ENCODE assay signal across 16 cellular contexts in genomic region chr5:61132559-61132958, GRCh38. TPM values are rescaled to one million over a fixed set of nuclear protein-coding genes. Genes with fewer than 3 reads are reported as not detected.
DNase-seq lines count a peak whose midpoint lies in the region; ATAC-seq, FAIRE-seq and TF ChIP-seq lines count a peak whose summit lies in the region.
"Had no signal": no experiment of that assay in that cellular context is flagged by ENCODE, and none has a peak within 500 bp of the region (broad histone marks: within the 10 kb centered on the region; RNA-seq: fewer than 3 reads in every experiment).

No MANE protein-coding gene starts in this region.

- peak; percentile 67 for ATAC-seq in left colon
- ATAC-seq in HepG2: no peak
- ATAC-seq in lower lobe of right lung: no peak
- ATAC-seq: activated CD8-positive, alpha-beta memory T cell treated with anti-CD3 and anti-CD28 coated beads, Interleukin-2, amount 10 ng/mL, durations not matched to agents 7 days and 5 days; GM12878 had no signal

- H2AFZ ChIP-seq in HepG2 (ENCODE audit: low read length): no peak overlapping the region

- CTCF ChIA-PET in HepG2 (lab: Yijun Ruan, JAX; ENCODE audit: low intra/inter-chr PET ratio, low total read pairs): no interaction called here

- no peak overlapping the region for H3K4me2 ChIP-seq in HepG2 (ENCODE audit: low read depth, low read length)
- H3K4me2 ChIP-seq: BLaER1 treated with 17β-estradiol and CSF1 and Interleukin-3, amounts not matched to agents 10 nM and 100 nM had no signal

- H3K4me1 ChIP-seq in HepG2 (ENCODE audit: insufficient read depth, low read length): no peaks in the 10 kb centered on the region
- H3K4me1 ChIP-seq in lower lobe of right lung: no peaks in the 10 kb centered on the region
- H3K4me1 ChIP-seq: BLaER1 treated with 17β-estradiol and CSF1 and Interleukin-3, amounts not matched to agents 10 nM and 100 nM had no signal

- TF ChIP-seq POLR2A in HepG2 (IDR thresholded peaks at IDR 0.05; ENCODE audit: insufficient read depth in 1 of 2, low read depth in 2 of 2, low read length in 2 of 2): no peak

- TF ChIP-seq CTCF in AG10803 (conservative IDR thresholded peaks at IDR 0.05; ENCODE audit: low read length) (peak; percentile 17; the same call in 1 of the 2 replicates), HepG2 (CRISPR knock-in tag; IDR thresholded peaks at IDR 0.05) (no peak), lower lobe of right lung (IDR thresholded peaks at IDR 0.05) (no peak)

- no peaks in the 10 kb centered on the region for H3K36me3 ChIP-seq in HepG2 (replicated peaks in 1 of 2; ENCODE audit: control insufficient read depth in 1 of 2, insufficient read depth in 2 of 2, low read length in 2 of 2)
- H3K36me3 ChIP-seq in lower lobe of right lung: no peaks in the 10 kb centered on the region
- H3K36me3 ChIP-seq: BLaER1 treated with 17β-estradiol and CSF1 and Interleukin-3, amounts not matched to agents 10 nM and 100 nM had no signal

- POLR2A ChIA-PET in HepG2 (lab: Yijun Ruan, JAX): no interaction called here

- H3K27ac ChIP-seq in HepG2 (ENCODE audit: extremely low read length, insufficient read depth, low read length) (no peak overlapping the region), lower lobe of right lung (no peak overlapping the region)
- H3K27ac ChIP-seq: BLaER1 treated with 17β-estradiol and CSF1 and Interleukin-3, amounts not matched to agents 10 nM and 100 nM had no signal

- H3K4me3 ChIP-seq in AG10803 (ENCODE audit: low read length): no peak overlapping the region
- no peak overlapping the region for H3K4me3 ChIP-seq in HepG2 (replicated peaks in 1 of 3; ENCODE audit: insufficient read depth in 1 of 3, low read depth in 2 of 3, low read length in 3 of 3)
- no peak overlapping the region for H3K4me3 ChIP-seq in lower lobe of right lung
- H3K4me3 ChIP-seq: BLaER1 treated with 17β-estradiol and CSF1 and Interleukin-3, amounts not matched to agents 10 nM and 100 nM; GM12878 had no signal

- BruUV-seq in HepG2 (replicated peaks; lab: Mats Ljungman, UMichigan): no TSS peak

- in situ Hi-C loops in HepG2 (cut with HindIII; ENCODE audit: extremely low pct_ligation_motif_present, low pct_unique_long_range_greater_than_20kb): no loop called here

- no peaks in the 10 kb centered on the region for H3K79me2 ChIP-seq in HepG2 (ENCODE audit: insufficient read depth, low read length)

- DNase-seq in AG10803 (ENCODE audit: low read depth): peak; percentile 75
- peak; percentile 57 for DNase-seq in LHCN-M2 (ENCODE audit: low read depth)
- DNase-seq in astrocyte of the hippocampus (ENCODE audit: low read depth, low spot score): peak; percentile 57
- no peak for DNase-seq in left colon
- DNase-seq in HepG2 (ENCODE audit: low spot score): no peak
- DNase-seq in islet precursor cell: no peak
- DNase-seq in NCI-H146 treated with DMSO at 0.1 percent for 48 hours (lab: John Stamatoyannopoulos, UW; ENCODE audit: unreplicated experiment): no peak
- DNase-seq in lower lobe of right lung: no peak
- DNase-seq: activated CD8-positive, alpha-beta memory T cell treated with anti-CD3 and anti-CD28 coated beads, Interleukin-2, amount 10 ng/mL, durations not matched to agents 7 days and 5 days; DMS79; foreskin melanocyte; KG1; NCI-H2081 had no signal

- intact Hi-C loops in left colon (cut with DNase I, micrococcal nuclease): no loop called here
- intact Hi-C loops in HepG2 (cut with micrococcal nuclease; ENCODE audit: unreplicated experiment): no loop called here
- intact Hi-C loops in lower lobe of right lung (cut with DNase I): no loop called here

- TF ChIP-seq EP300 in HepG2 (IDR thresholded peaks at IDR 0.05; ENCODE audit: low read depth in 2 of 2, low read length in 2 of 2): no peak
- TF ChIP-seq EP300 in HepG2 (CRISPR knock-in tag; IDR thresholded peaks at IDR 0.05; ENCODE audit: borderline replicate concordance): no peak

- WGBS in HepG2 (ENCODE audit: low lambda C conversion rate): 94% methylated on average over 1 of the region's 1 CpG

- H3K9ac ChIP-seq in HepG2 (ENCODE audit: insufficient read depth, low read depth, low read length): no peak overlapping the region
- H3K9ac ChIP-seq: BLaER1 treated with 17β-estradiol and CSF1 and Interleukin-3, amounts not matched to agents 10 nM and 100 nM had no signal

- FAIRE-seq in HepG2 (lab: Jason Lieb, UNC): no peak
- FAIRE-seq: GM12878, islet of Langerhans had no signal

- H3K27me3 ChIP-seq in HepG2 (ENCODE audit: control insufficient read depth in 1 of 2, insufficient read depth in 2 of 2, low read length in 2 of 2) (no peaks in the 10 kb centered on the region), lower lobe of right lung (ENCODE audit: low read depth) (no peaks in the 10 kb centered on the region)
- H3K27me3 ChIP-seq: BLaER1 treated with 17β-estradiol and CSF1 and Interleukin-3, amounts not matched to agents 10 nM and 100 nM had no signal

- TF ChIP-seq RAD21 in HepG2 (CRISPR knock-in tag; IDR thresholded peaks at IDR 0.05): no peak

- H4K20me1 ChIP-seq in HepG2 (ENCODE audit: insufficient read depth, low read length): no peaks in the 10 kb centered on the region
- H4K20me1 ChIP-seq: BLaER1 treated with 17β-estradiol and CSF1 and Interleukin-3, amounts not matched to agents 10 nM and 100 nM had no signal

- H3K9me3 ChIP-seq in HepG2 (ENCODE audit: low read length) (no peaks in the 10 kb centered on the region), lower lobe of right lung (no peaks in the 10 kb centered on the region)
- H3K9me3 ChIP-seq: BLaER1 treated with 17β-estradiol and CSF1 and Interleukin-3, amounts not matched to agents 10 nM and 100 nM had no signal

TF ChIP-seq in HepG2, 621 proteins besides CTCF, POLR2A, EP300 and RAD21 (continues in another document):
- no peak for TF ChIP-seq TFDP2 (CRISPR knock-in tag; IDR thresholded peaks at IDR 0.05)

RNA-seq across cellular contexts. Expression of gene SMIM15, which starts 29.7 kb away (rescaled TPM):
- total RNA-seq in LHCN-M2 (2014; rRNA removed) (67.7 and 70.0 TPM in 2 replicates), left colon (100 to 1,000 TPM; 110 to 115 TPM), HepG2 (2016; rRNA removed; fragmentation: Illumina TruSeq; extraction: Trizol) (58.2 and 74.4 TPM in 2 replicates), lower lobe of right lung (55.9 TPM)
- polyA plus RNA-seq in LHCN-M2 (2012): 34.0 TPM
- total RNA-seq in HepG2 (2016; cell fraction: cytosol; rRNA removed; fragmentation: Illumina TruSeq; extraction: Trizol; ENCODE audit: low read depth): 16.8 and 28.1 TPM in 2 replicates
- 57.5 and 78.2 TPM in 2 replicates for total RNA-seq in HepG2 (2016; cell fraction: insoluble cytoplasmic fraction; rRNA removed; fragmentation: Illumina TruSeq; extraction: Trizol)
- 59.2 and 71.6 TPM in 2 replicates for total RNA-seq in HepG2 (2016; cell fraction: membrane; rRNA removed; fragmentation: Illumina TruSeq; extraction: Trizol)
- total RNA-seq in HepG2 (2016; cell fraction: nucleus; rRNA removed; fragmentation: Illumina TruSeq; extraction: Trizol): 22.4 and 25.8 TPM in 2 replicates
- 12.7 and 13.0 TPM in 2 replicates for polyA plus RNA-seq in HepG2 (2011; rRNA removed)
- polyA plus RNA-seq in HepG2 (2011; cell fraction: cytosol; rRNA removed): 8.9 and 14.6 TPM in 2 replicates
- 6.1 and 10.1 TPM in 2 replicates for polyA plus RNA-seq in HepG2 (2011; cell fraction: nucleus; rRNA removed)
- 16.9 and 28.7 TPM in 2 replicates for polyA plus RNA-seq in HepG2 (2012)
- polyA plus RNA-seq in HepG2 (2016; cell fraction: cytosol; fragmentation: Illumina TruSeq; extraction: Trizol; ENCODE audit: low read depth): 17.0 and 28.8 TPM in 2 replicates
- 82.8 and 87.5 TPM in 2 replicates for polyA plus RNA-seq in HepG2 (2016; cell fraction: insoluble cytoplasmic fraction; fragmentation: Illumina TruSeq; extraction: Trizol; ENCODE audit: low read depth)
- polyA plus RNA-seq in HepG2 (2016; cell fraction: membrane; fragmentation: Illumina TruSeq; extraction: Trizol; ENCODE audit: low read depth): 42.8 and 57.4 TPM in 2 replicates
- polyA plus RNA-seq in HepG2 (2016; cell fraction: nucleus; fragmentation: Illumina TruSeq; extraction: Trizol; ENCODE audit: insufficient read depth, low read depth): 32.3 and 36.8 TPM in 2 replicates
- 6.6 and 13.3 TPM in 2 replicates for polyA minus RNA-seq in HepG2 (2011; rRNA and poly(A)+ RNA removed; ENCODE audit: low replicate concordance)
- polyA minus RNA-seq in HepG2 (2011; cell fraction: cytosol; rRNA and poly(A)+ RNA removed): 10.6 and 16.7 TPM in 2 replicates
- 12.1 and 16.0 TPM in 2 replicates for polyA minus RNA-seq in HepG2 (2011; cell fraction: nucleus; rRNA and poly(A)+ RNA removed)

Comparison
In these comparisons a context has a peak if more than half of its experiments do, and no peak if none do; other contexts are left out.
1. DNase-seq: peak in AG10803 (single experiment), LHCN-M2 (single experiment) and astrocyte of the hippocampus (single experiment); none in left colon (0 of 2), HepG2 (single experiment), islet precursor cell (single experiment), NCI-H146 treated with DMSO at 0.1 percent for 48 hours (single experiment) and lower lobe of right lung (single experiment).